In the genomic region with DNA sequence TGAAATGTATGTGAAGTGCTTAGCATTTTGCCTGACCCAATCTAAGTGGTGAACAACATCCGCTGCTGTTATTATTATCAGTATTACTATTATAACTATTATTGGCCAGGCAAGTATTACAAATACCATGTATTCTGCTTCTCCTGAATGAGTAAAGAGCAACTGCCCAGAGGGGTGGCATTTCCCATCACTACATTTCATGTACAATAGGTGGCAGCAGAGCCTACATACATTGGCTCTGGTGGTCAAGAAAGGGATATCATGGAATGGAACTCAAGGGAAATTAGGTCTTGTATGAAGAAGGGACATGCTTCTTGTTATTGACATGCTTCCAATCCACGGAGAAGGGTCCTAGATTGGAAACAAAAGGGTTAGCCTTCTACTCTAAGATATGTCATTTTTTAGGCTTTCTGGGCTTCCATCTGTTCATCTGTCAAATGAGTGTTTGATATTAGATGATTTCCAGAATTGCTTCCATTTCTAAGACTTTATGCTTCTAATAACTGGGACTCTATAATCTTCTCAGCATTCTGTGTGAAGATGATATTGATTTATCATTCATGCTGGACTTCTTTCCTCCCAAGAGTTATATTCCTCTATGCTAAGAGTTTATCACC, we compare ENCODE assay signal across 8 cellular contexts.
DNase-seq lines count a peak whose midpoint lies in the region; ATAC-seq, FAIRE-seq and TF ChIP-seq lines count a peak whose summit lies in the region.

No MANE protein-coding gene starts in this region.

- H2AFZ ChIP-seq in endothelial cell of umbilical vein (ENCODE audit: low read depth, low read length): no peak overlapping the region

- no peaks in the 10 kb centered on the region for H4K20me1 ChIP-seq in endothelial cell of umbilical vein (replicated peaks; ENCODE audit: control insufficient read depth, extremely low read depth, insufficient read depth, low read length)

- no peak overlapping the region for H3K27ac ChIP-seq in Panc1 (ENCODE audit: low read length)
- H3K27ac ChIP-seq in endothelial cell of umbilical vein (ENCODE audit: insufficient read depth, low read depth, low read length): no peak overlapping the region

- DNase-seq in Ammon's horn (ENCODE audit: low spot score) (peak; percentile 58), KBM-7 (peak; percentile 82), Panc1 (ENCODE audit: low read depth, low spot score) (peak; percentile 68), endothelial cell of umbilical vein (ENCODE audit: low read depth, low spot score) (peak; percentile 69), mucosa of gallbladder (ENCODE audit: low spot score) (peak; percentile 15), NK-92 (lab: John Stamatoyannopoulos, UW; ENCODE audit: unreplicated experiment) (no peak), DMS79 treated with DMSO at 0.1 percent for 48 hours (lab: John Stamatoyannopoulos, UW) (no peak)

- no TSS peak for BruUV-seq in Panc1 (replicated peaks; lab: Mats Ljungman, UMichigan)
- no TSS peak for BruUV-seq in endothelial cell of umbilical vein (replicated peaks; lab: Mats Ljungman, UMichigan)

- CTCF ChIA-PET in Panc1 (lab: Charles Lee) (no interaction called here), endothelial cell of umbilical vein (lab: Charles Lee) (interaction anchor here (1.5 kb wide), 1 partner anchor 267 kb away, joined by 5 read pairs; no protein-coding TSS in a partner anchor)

- intact Hi-C loops in Panc1 (cut with micrococcal nuclease; ENCODE audit: unreplicated experiment): loop anchor here (10.0 kb wide), 1 partner anchor 320 kb away; no protein-coding TSS in a partner anchor
- intact Hi-C loops in endothelial cell of umbilical vein (cut with micrococcal nuclease): loop anchor here (1.0 to 10.0 kb wide), 6 partner anchors 180 to 450 kb away; no protein-coding TSS in a partner anchor

- H3K4me3 ChIP-seq in Panc1 (ENCODE audit: low read depth in 2 of 2, low read length in 2 of 2) (no peak overlapping the region), endothelial cell of umbilical vein (replicated peaks in 1 of 3; ENCODE audit: insufficient read depth in 1 of 3, low read depth in 1 of 3, low read length in 3 of 3) (no peak overlapping the region)

- no peaks in the 10 kb centered on the region for H3K36me3 ChIP-seq in Panc1 (ENCODE audit: control insufficient read depth, insufficient read depth, low read length)
- H3K36me3 ChIP-seq in endothelial cell of umbilical vein (ENCODE audit: control insufficient read depth in 2 of 2, extremely low read depth in 1 of 2, insufficient read depth in 2 of 2, low read length in 2 of 2): no peaks in the 10 kb centered on the region

- in situ Hi-C loops in KBM-7 (cut with MboI; ENCODE audit: low pct_unique_long_range_greater_than_20kb, low sequenced_read_pairs): no loop called here
- in situ Hi-C loops in Panc1 (cut with HindIII; ENCODE audit: low pct_unique_long_range_greater_than_20kb, low sequenced_read_pairs): no loop called here

- peak; percentile 67 for FAIRE-seq in endothelial cell of umbilical vein (lab: Jason Lieb, UNC)

- no peak overlapping the region for H3K4me2 ChIP-seq in endothelial cell of umbilical vein (ENCODE audit: insufficient read depth, low read length)

- ATAC-seq in GM18502 (IDR thresholded peaks at IDR 0.05; ENCODE audit: poor library complexity, unreplicated experiment) (peak; percentile 58), Panc1 (peak; percentile 92)

- peaks cover 2% of the 10 kb centered on the region for H3K9me1 ChIP-seq in endothelial cell of umbilical vein (replicated peaks; ENCODE audit: control insufficient read depth, extremely low read depth, insufficient read depth, low read length)

- peak; percentile 79 for TF ChIP-seq CTCF in Panc1 (IDR thresholded peaks at IDR 0.05)
- peak; percentile 62 to 73 for TF ChIP-seq CTCF in endothelial cell of umbilical vein (IDR thresholded peaks at IDR 0.05; ENCODE audit: extremely low read depth in 1 of 2, insufficient read depth in 1 of 2, low read depth in 1 of 2, low read length in 2 of 2)

- H3K27me3 ChIP-seq in Panc1 (ENCODE audit: control insufficient read depth, insufficient read depth, low read length) (no peaks in the 10 kb centered on the region), endothelial cell of umbilical vein (ENCODE audit: control insufficient read depth in 2 of 2, insufficient read depth in 2 of 2, low read length in 2 of 2) (no peaks in the 10 kb centered on the region)

- POLR2A ChIA-PET in Panc1 (lab: Charles Lee): no interaction called here
- POLR2A ChIA-PET in endothelial cell of umbilical vein (lab: Charles Lee): no interaction called here

- no peak overlapping the region for H3K9ac ChIP-seq in endothelial cell of umbilical vein (replicated peaks; ENCODE audit: extremely low read depth, insufficient read depth, low read length)

- no peaks in the 10 kb centered on the region for H3K79me2 ChIP-seq in endothelial cell of umbilical vein (ENCODE audit: control insufficient read depth, insufficient read depth, low read length)

- dilution Hi-C loops in endothelial cell of umbilical vein (cut with MboI; ENCODE audit: extremely low pct_ligation_motif_present, low sequenced_read_pairs): no loop called here

- H3K4me1 ChIP-seq in Panc1 (ENCODE audit: control insufficient read depth, insufficient read depth, low read length) (peaks cover under 1% of the 10 kb centered on the region; the same call in 1 of the 2 replicates), endothelial cell of umbilical vein (ENCODE audit: control insufficient read depth, extremely low read depth, insufficient read depth, low read length) (no peaks in the 10 kb centered on the region)

- no peak for TF ChIP-seq POLR2A in endothelial cell of umbilical vein (IDR thresholded peaks at IDR 0.05; ENCODE audit: low read depth, low read length)

- H3K9me3 ChIP-seq in Panc1 (ENCODE audit: control insufficient read depth, insufficient read depth, low read depth, low read length): no peaks in the 10 kb centered on the region
- H3K9me3 ChIP-seq in endothelial cell of umbilical vein (replicated peaks; ENCODE audit: control insufficient read depth, insufficient read depth, low read length): no peaks in the 10 kb centered on the region

TF ChIP-seq in endothelial cell of umbilical vein, 7 proteins besides CTCF, POLR2A, EP300 and RAD21:
- no peak for TF ChIP-seq FOS (IDR thresholded peaks at IDR 0.05; ENCODE audit: borderline replicate concordance, insufficient read depth, low read length)
- TF ChIP-seq JUN (IDR thresholded peaks at IDR 0.05; ENCODE audit: borderline replicate concordance, insufficient read depth, insufficient read length, low read depth): no peak
- no peak for TF ChIP-seq MYC (IDR thresholded peaks at IDR 0.05; ENCODE audit: low read depth, low read length)
- TF ChIP-seq, protein P1, sequence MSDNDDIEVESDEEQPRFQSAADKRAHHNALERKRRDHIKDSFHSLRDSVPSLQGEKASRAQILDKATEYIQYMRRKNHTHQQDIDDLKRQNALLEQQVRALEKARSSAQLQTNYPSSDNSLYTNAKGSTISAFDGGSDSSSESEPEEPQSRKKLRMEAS (IDR thresholded peaks at IDR 0.05; ENCODE audit: insufficient read depth, insufficient read length): no peak
- no peak for TF ChIP-seq POLR2AphosphoS5 (IDR thresholded peaks at IDR 0.05; ENCODE audit: insufficient read depth, low read depth, low read length)
- TF ChIP-seq EZH2 (IDR thresholded peaks at IDR 0.05; ENCODE audit: borderline replicate concordance, low read depth, low read length, severe bottlenecking): no peak
- no peak for TF ChIP-seq GATA2 (IDR thresholded peaks at IDR 0.05; ENCODE audit: insufficient read depth, insufficient read length, low read depth, low read length)

Comparison
In these comparisons a context has a peak if more than half of its experiments do, and no peak if none do; other contexts are left out.
1. DNase-seq: peak in Ammon's horn (single experiment), KBM-7 (single experiment), Panc1 (single experiment), endothelial cell of umbilical vein (single experiment) and mucosa of gallbladder (single experiment); none in NK-92 (single experiment) and DMS79 treated with DMSO at 0.1 percent for 48 hours (single experiment).